In the genomic region with DNA sequence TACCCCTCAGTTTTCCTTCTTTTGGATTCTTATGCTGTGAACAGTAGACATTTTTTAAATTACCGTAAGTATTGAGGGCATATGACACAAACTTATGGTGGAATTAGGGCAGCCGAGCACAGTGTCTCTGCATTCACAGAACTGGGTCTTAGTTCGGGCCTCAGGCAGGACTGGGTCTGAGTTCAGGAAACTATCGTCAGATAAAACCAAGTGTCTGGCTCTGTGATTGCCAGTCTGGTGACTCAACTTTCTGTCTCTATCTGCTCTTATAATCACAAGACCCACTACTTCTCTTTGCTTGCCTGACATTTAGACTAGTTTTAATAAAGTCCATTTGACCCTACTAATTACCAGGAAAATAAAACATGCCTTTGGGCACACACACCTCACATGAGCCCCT, we compare ENCODE assay signal across 1 cellular context.
TF ChIP-seq lines count a peak whose summit lies in the region.

No MANE protein-coding gene starts in this region.

TF ChIP-seq in H1, 55 proteins besides CTCF, POLR2A, EP300 and RAD21:
- TF ChIP-seq EGR1 (IDR thresholded peaks at IDR 0.05; ENCODE audit: borderline replicate concordance, low read depth, low read length) (no peak), GTF2F1 (IDR thresholded peaks at IDR 0.05; ENCODE audit: borderline replicate concordance, low read depth, low read length) (no peak), EZH2 (IDR thresholded peaks at IDR 0.05; ENCODE audit: low read depth, low read length, severe bottlenecking) (no peak), FOSL1 (IDR thresholded peaks at IDR 0.05; ENCODE audit: insufficient read depth, low read depth, low read length) (no peak), CTBP2 (IDR thresholded peaks at IDR 0.05; ENCODE audit: borderline replicate concordance, insufficient read depth, insufficient read length, low read length) (no peak), HDAC2 (IDR thresholded peaks at IDR 0.05; ENCODE audit: borderline replicate concordance in 1 of 2, low read depth in 2 of 2, low read length in 2 of 2) (no peak), CHD2 (IDR thresholded peaks at IDR 0.05; ENCODE audit: low read length) (no peak), SP1 (IDR thresholded peaks at IDR 0.05; ENCODE audit: low read depth, low read length) (no peak), GABPA (IDR thresholded peaks at IDR 0.05; ENCODE audit: borderline replicate concordance, insufficient read depth, low read length) (no peak), CBX5 (IDR thresholded peaks at IDR 0.05; ENCODE audit: low read depth, low read length) (no peak), KDM4A (IDR thresholded peaks at IDR 0.05; ENCODE audit: low read depth, low read length, severe bottlenecking) (no peak), CHD1 (IDR thresholded peaks at IDR 0.05; ENCODE audit: low read depth, low read length) (no peak), MAFK (IDR thresholded peaks at IDR 0.05; ENCODE audit: low read depth, low read length) (no peak), SIRT6 (IDR thresholded peaks at IDR 0.05; ENCODE audit: low read length) (no peak), RXRA (IDR thresholded peaks at IDR 0.05; ENCODE audit: insufficient read depth, low read depth, low read length) (no peak)
- TF ChIP-seq, protein P1, sequence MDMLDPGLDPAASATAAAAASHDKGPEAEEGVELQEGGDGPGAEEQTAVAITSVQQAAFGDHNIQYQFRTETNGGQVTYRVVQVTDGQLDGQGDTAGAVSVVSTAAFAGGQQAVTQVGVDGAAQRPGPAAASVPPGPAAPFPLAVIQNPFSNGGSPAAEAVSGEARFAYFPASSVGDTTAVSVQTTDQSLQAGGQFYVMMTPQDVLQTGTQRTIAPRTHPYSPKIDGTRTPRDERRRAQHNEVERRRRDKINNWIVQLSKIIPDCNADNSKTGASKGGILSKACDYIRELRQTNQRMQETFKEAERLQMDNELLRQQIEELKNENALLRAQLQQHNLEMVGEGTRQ (IDR thresholded peaks at IDR 0.05; ENCODE audit: low read length), result no peak
- TF ChIP-seq, protein P2, sequence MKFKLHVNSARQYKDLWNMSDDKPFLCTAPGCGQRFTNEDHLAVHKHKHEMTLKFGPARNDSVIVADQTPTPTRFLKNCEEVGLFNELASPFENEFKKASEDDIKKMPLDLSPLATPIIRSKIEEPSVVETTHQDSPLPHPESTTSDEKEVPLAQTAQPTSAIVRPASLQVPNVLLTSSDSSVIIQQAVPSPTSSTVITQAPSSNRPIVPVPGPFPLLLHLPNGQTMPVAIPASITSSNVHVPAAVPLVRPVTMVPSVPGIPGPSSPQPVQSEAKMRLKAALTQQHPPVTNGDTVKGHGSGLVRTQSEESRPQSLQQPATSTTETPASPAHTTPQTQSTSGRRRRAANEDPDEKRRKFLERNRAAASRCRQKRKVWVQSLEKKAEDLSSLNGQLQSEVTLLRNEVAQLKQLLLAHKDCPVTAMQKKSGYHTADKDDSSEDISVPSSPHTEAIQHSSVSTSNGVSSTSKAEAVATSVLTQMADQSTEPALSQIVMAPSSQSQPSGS (IDR thresholded peaks at IDR 0.05; ENCODE audit: low read length), result no peak
TF ChIP-seq in H1: peak in this region for 0.
